Comparison of ENCODE assay signal across 23 cellular contexts in genomic region chr6:163137504-163137903, GRCh38.
DNase-seq lines count a peak whose midpoint lies in the region; ATAC-seq and TF ChIP-seq lines count a peak whose summit lies in the region.
"Had no signal": no experiment of that assay in that cellular context is flagged by ENCODE, and none has a peak within 500 bp of the region (broad histone marks: within the 10 kb centered on the region; RNA-seq: fewer than 3 reads in every experiment).

No MANE protein-coding gene starts in this region.

- H2BK120ac ChIP-seq in neuronal stem cell (ENCODE audit: low read depth, low read length), result no peak overlapping the region

- no peak overlapping the region for H2BK12ac ChIP-seq in neuronal stem cell (ENCODE audit: low read length)

- intact Hi-C loops in dorsolateral prefrontal cortex (cut with DNase I), result loop anchor here in 1 of 2 donors (10.0 kb wide), 1 partner anchor 163 kb away; no protein-coding TSS in a partner anchor

- H2BK5ac ChIP-seq in neuronal stem cell (ENCODE audit: low read length), result no peak overlapping the region

- H3K27me3 ChIP-seq in dorsolateral prefrontal cortex, result no peaks in the 10 kb centered on the region
- H3K27me3 ChIP-seq in neuronal stem cell (ENCODE audit: control insufficient read depth in 3 of 3, insufficient read depth in 3 of 3, low read depth in 1 of 3, low read length in 3 of 3), result no peaks in the 10 kb centered on the region
- H3K27me3 ChIP-seq: SJSA1 had no signal

- no peak overlapping the region for H3K4me2 ChIP-seq in neuronal stem cell (ENCODE audit: insufficient read depth, low read length, poor library complexity, severe bottlenecking)

- no peak overlapping the region for H2AK5ac ChIP-seq in neuronal stem cell (ENCODE audit: low read depth, low read length)

- H3K23ac ChIP-seq in neuronal stem cell (ENCODE audit: low read depth, low read length, poor library complexity), result no peak overlapping the region

- TF ChIP-seq CTCF in dorsolateral prefrontal cortex (IDR thresholded peaks at IDR 0.05 in 54 of 56, conservative IDR thresholded peaks at IDR 0.05 in 2 of 56; ENCODE audit: low read depth in 1 of 56, partially characterized antibody in 56 of 56), result no peak

- H3K9ac ChIP-seq in neuronal stem cell (ENCODE audit: low read depth, low read length, poor library complexity), result no peak overlapping the region

- no peak overlapping the region for H4K8ac ChIP-seq in neuronal stem cell (ENCODE audit: low read depth, low read length)

- H3K36me3 ChIP-seq in neuronal stem cell (replicated peaks in 1 of 2; ENCODE audit: control insufficient read depth in 2 of 2, insufficient read depth in 2 of 2, low read length in 2 of 2), result no peaks in the 10 kb centered on the region
- H3K36me3 ChIP-seq: SJSA1 had no signal

- no peak overlapping the region for H4K91ac ChIP-seq in neuronal stem cell (ENCODE audit: low read depth, low read length, poor library complexity)

- DNase-seq in NCI-H82 treated with DMSO at 0.1 percent for 48 hours (lab: John Stamatoyannopoulos, UW; ENCODE audit: unreplicated experiment) (peak; percentile 23), dorsolateral prefrontal cortex (peak in 1 of 10 donors; percentile 61), neuronal stem cell (ENCODE audit: low spot score) (no peak), SHP77 treated with DMSO at 0.1 percent for 48 hours (lab: John Stamatoyannopoulos, UW) (no peak)
- DNase-seq in stimulated activated CD4-positive, alpha-beta T cell treated with anti-CD3 and anti-CD28 coated beads, Interleukin-4, amount 100 ng/mL, for 1 hour, result no peak
- DNase-seq: CD4-positive, alpha-beta memory T cell; COR-L47; DMS53; Kasumi-1; MV-4-11; NCI-H1105; NCI-H146; NCI-H1930; NCI-H2107; NCI-H524; NCI-H748 treated with DMSO at 0.1 percent for 48 hours; NK-92 treated with Interleukin-12 subunit alpha and Interleukin-12 subunit beta, amount 100 ng/mL, for 24 hours; PC-3 had no signal

- no CpG with 5 or more reads among the region's 19 CpGs for WGBS in neuronal stem cell (ENCODE audit: extremely low coverage in 2 of 2, insufficient read length in 2 of 2, insufficient replicate concordance in 1 of 2), 2 donors

- peak overlapping the region; percentile 7 for H3K18ac ChIP-seq in neuronal stem cell (ENCODE audit: low read length)

- peak overlapping the region; percentile 15 to 69 (median 49) for H3K4me3 ChIP-seq in dorsolateral prefrontal cortex
- peak overlapping the region in 1 of 2 donors; percentile 45 for H3K4me3 ChIP-seq in neuronal stem cell (ENCODE audit: low read length in 2 of 2)
- H3K4me3 ChIP-seq: K562, SJSA1 had no signal

- H3K14ac ChIP-seq in neuronal stem cell (ENCODE audit: low read length), result no peak overlapping the region

- ATAC-seq in GM21447 (IDR thresholded peaks at IDR 0.05; ENCODE audit: unreplicated experiment) (no peak), GM21423 (IDR thresholded peaks at IDR 0.05; ENCODE audit: unreplicated experiment) (no peak)
- ATAC-seq: HCT116, K562, PC-3 had no signal

- peaks cover 0 to 3% of the 10 kb centered on the region in 2 donors for H3K4me1 ChIP-seq in neuronal stem cell (ENCODE audit: control insufficient read depth in 2 of 2, insufficient read depth in 1 of 2, low read depth in 1 of 2, low read length in 2 of 2)
- H3K4me1 ChIP-seq: SJSA1 had no signal

- H3K27ac ChIP-seq in dorsolateral prefrontal cortex (peak overlapping the region in 57 of 59 donors; percentile 12 to 89 (median 76)), neuronal stem cell (replicated peaks; ENCODE audit: low read length) (no peak overlapping the region)
- H3K27ac ChIP-seq: SJSA1 had no signal

- peaks cover 3 to 13% of the 10 kb centered on the region in 2 donors for H3K9me3 ChIP-seq in neuronal stem cell (replicated peaks in 1 of 2; ENCODE audit: control insufficient read depth in 2 of 2, insufficient read depth in 1 of 2, low read depth in 1 of 2, low read length in 2 of 2)
- H3K9me3 ChIP-seq: SJSA1 had no signal

- H3K79me1 ChIP-seq in neuronal stem cell (ENCODE audit: low read depth, low read length), result peaks cover 1% of the 10 kb centered on the region

- no peak overlapping the region for H3K4ac ChIP-seq in neuronal stem cell (ENCODE audit: low read length)

- H2BK15ac ChIP-seq in neuronal stem cell (ENCODE audit: low read length), result peak overlapping the region; percentile 60

- H2AFZ ChIP-seq in neuronal stem cell (ENCODE audit: low read length), result no peak overlapping the region
